ENCODE assay signal across 9 cellular contexts in the genomic region with DNA sequence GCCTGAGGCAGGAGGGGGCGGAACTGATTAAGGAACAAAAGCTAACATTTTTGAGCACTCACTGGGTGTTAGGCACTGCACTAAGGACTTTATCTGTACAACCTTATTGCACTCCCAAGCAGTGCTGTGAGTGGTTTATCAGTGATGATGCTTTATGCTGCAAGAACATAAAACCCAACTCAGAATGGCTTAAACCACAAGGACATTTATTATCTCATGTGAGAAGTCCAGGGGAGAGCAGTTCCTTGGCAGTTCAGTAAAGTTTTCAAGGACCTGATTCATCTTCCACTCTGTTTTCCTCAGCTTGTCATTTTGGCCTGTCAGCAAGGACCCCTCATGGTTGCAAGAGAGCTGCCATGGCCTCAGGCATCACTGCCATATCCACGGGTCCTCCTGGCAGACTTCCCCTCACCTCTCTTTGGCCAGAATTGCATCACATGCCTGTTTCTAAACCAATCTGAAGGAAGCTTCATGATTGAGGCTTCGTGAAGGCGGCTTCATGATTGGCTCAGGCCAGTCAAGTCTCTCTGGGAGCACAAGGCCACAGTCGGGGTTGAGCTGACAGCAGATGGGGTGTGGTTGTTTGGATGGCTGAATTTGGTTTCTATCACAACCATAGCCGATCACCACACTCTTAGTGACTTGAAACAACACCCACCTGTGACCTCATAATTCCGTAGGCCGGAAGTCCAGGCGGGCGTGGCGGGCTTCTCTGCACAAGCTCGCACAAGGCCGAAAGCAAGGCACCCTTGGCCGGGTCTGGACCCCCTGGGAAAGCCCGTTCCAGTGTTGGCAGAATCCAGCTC. TPM values are rescaled to one million over a fixed set of nuclear protein-coding genes. Genes with fewer than 3 reads are reported as not detected.
A peak's percentile ranks its signal among the peaks of the same experiment; 100 is the strongest.
DNase-seq lines count a peak whose midpoint lies in the region; ATAC-seq, FAIRE-seq and TF ChIP-seq lines count a peak whose summit lies in the region.
"Had no signal": no experiment of that assay in that cellular context is flagged by ENCODE, and none has a peak within 500 bp of the region (broad histone marks: within the 10 kb centered on the region; RNA-seq: fewer than 3 reads in every experiment).

No MANE protein-coding gene starts in this region.

- H3K9me3 ChIP-seq in astrocyte (ENCODE audit: insufficient read depth, low read depth, low read length): peaks cover 2% of the 10 kb centered on the region

- H3K4me3 Mint-ChIP-seq in astrocyte (ENCODE audit: unreplicated experiment): no peak overlapping the region
- H3K4me3 Mint-ChIP-seq in natural killer cell treated with Interleukin-12 subunit alpha and Interleukin-12 subunit beta and Interleukin-15 and Interleukin-18, amount 100 ng/mL, for 72 hours: peak overlapping the region; percentile 88
- no peak overlapping the region for H3K4me3 Mint-ChIP-seq in Calu3 (ENCODE audit: low read depth, unreplicated experiment)

- TF ChIP-seq CTCF in astrocyte (IDR thresholded peaks at IDR 0.05; ENCODE audit: insufficient read depth, low read depth, low read length): no peak
- TF ChIP-seq CTCF in Calu3 (IDR thresholded peaks at IDR 0.05; ENCODE audit: unreplicated experiment): no peak

- intact Hi-C loops in Calu3 (cut with micrococcal nuclease; ENCODE audit: unreplicated experiment): loop anchor here (1.0 kb wide), 1 partner anchor 47 kb away; no protein-coding TSS in a partner anchor

- H3K36me3 Mint-ChIP-seq in astrocyte (ENCODE audit: low read depth, unreplicated experiment) (no peaks in the 10 kb centered on the region), Calu3 (ENCODE audit: insufficient read depth, unreplicated experiment) (no peaks in the 10 kb centered on the region)
- no peaks in the 10 kb centered on the region for H3K36me3 Mint-ChIP-seq in natural killer cell treated with Interleukin-12 subunit alpha and Interleukin-12 subunit beta and Interleukin-15 and Interleukin-18, amount 100 ng/mL, for 72 hours

- peak; percentile 74 for ATAC-seq in GM19023 (IDR thresholded peaks at IDR 0.05; ENCODE audit: unreplicated experiment)
- ATAC-seq in HG03432 (IDR thresholded peaks at IDR 0.05; ENCODE audit: unreplicated experiment): peak; percentile 74
- peak; percentile 38 to 47 for ATAC-seq in natural killer cell treated with Interleukin-12 subunit alpha and Interleukin-12 subunit beta and Interleukin-15 and Interleukin-18, amount 100 ng/mL, for 72 hours
- ATAC-seq in HG02571 (IDR thresholded peaks at IDR 0.05; ENCODE audit: unreplicated experiment): no peak
- no peak for ATAC-seq in HG02610 (IDR thresholded peaks at IDR 0.05; ENCODE audit: unreplicated experiment)

- H3K27ac ChIP-seq in astrocyte (ENCODE audit: low read depth, low read length): no peak overlapping the region

- H3K36me3 ChIP-seq in astrocyte (ENCODE audit: insufficient read depth, low read length): no peaks in the 10 kb centered on the region

- peaks cover 5% of the 10 kb centered on the region for H3K4me1 ChIP-seq in astrocyte (ENCODE audit: insufficient read depth, low read length)

- peaks cover 5% of the 10 kb centered on the region for H3K27me3 ChIP-seq in astrocyte (ENCODE audit: insufficient read depth, low read length)

- no peak overlapping the region for H3K9ac ChIP-seq in astrocyte (ENCODE audit: low read length)

- H2AFZ ChIP-seq in astrocyte (ENCODE audit: low read depth, low read length): no peak overlapping the region

- no TSS peak for BruUV-seq in Calu3 (replicated peaks; lab: Mats Ljungman, UMichigan)

- no peak overlapping the region for H3K4me2 ChIP-seq in astrocyte (ENCODE audit: low read length)

- H3K27ac Mint-ChIP-seq in astrocyte (ENCODE audit: unreplicated experiment): no peak overlapping the region
- peak overlapping the region; percentile 98 to 99 for H3K27ac Mint-ChIP-seq in natural killer cell treated with Interleukin-12 subunit alpha and Interleukin-12 subunit beta and Interleukin-15 and Interleukin-18, amount 100 ng/mL, for 72 hours
- H3K27ac Mint-ChIP-seq in Calu3 (ENCODE audit: unreplicated experiment): no peak overlapping the region

- H3K4me1 Mint-ChIP-seq in astrocyte (ENCODE audit: low read depth, unreplicated experiment) (peaks cover 14% of the 10 kb centered on the region), Calu3 (ENCODE audit: low read depth, unreplicated experiment) (peaks cover 7% of the 10 kb centered on the region)
- peaks cover 32 to 37% of the 10 kb centered on the region in 2 donors for H3K4me1 Mint-ChIP-seq in natural killer cell treated with Interleukin-12 subunit alpha and Interleukin-12 subunit beta and Interleukin-15 and Interleukin-18, amount 100 ng/mL, for 72 hours (ENCODE audit: low read depth in 2 of 2)

- H3K9me3 Mint-ChIP-seq in astrocyte (ENCODE audit: unreplicated experiment): peaks cover 1% of the 10 kb centered on the region
- no peaks in the 10 kb centered on the region for H3K9me3 Mint-ChIP-seq in natural killer cell treated with Interleukin-12 subunit alpha and Interleukin-12 subunit beta and Interleukin-15 and Interleukin-18, amount 100 ng/mL, for 72 hours
- no peaks in the 10 kb centered on the region for H3K9me3 Mint-ChIP-seq in Calu3 (ENCODE audit: low read depth, unreplicated experiment)

- DNase-seq in astrocyte (ENCODE audit: low read depth) (peak; percentile 18), Calu3 (no peak), NCI-H1092 treated with DMSO at 0.1 percent for 48 hours (lab: John Stamatoyannopoulos, UW) (no peak)
- DNase-seq in natural killer cell treated with Interleukin-12 subunit alpha and Interleukin-12 subunit beta and Interleukin-15 and Interleukin-18, amount 100 ng/mL, for 72 hours (ENCODE audit: low spot score): no peak

- H3K27me3 Mint-ChIP-seq in astrocyte (ENCODE audit: low read depth, unreplicated experiment) (peaks cover 2% of the 10 kb centered on the region), Calu3 (ENCODE audit: unreplicated experiment) (peaks cover 52% of the 10 kb centered on the region)
- no peaks in the 10 kb centered on the region for H3K27me3 Mint-ChIP-seq in natural killer cell treated with Interleukin-12 subunit alpha and Interleukin-12 subunit beta and Interleukin-15 and Interleukin-18, amount 100 ng/mL, for 72 hours

- no peaks in the 10 kb centered on the region for H3K79me2 ChIP-seq in astrocyte (ENCODE audit: insufficient read depth, low read length)

- H4K20me1 ChIP-seq in astrocyte (ENCODE audit: insufficient read depth, low read length): no peaks in the 10 kb centered on the region

- CTCF ChIA-PET in Calu3 (lab: Charles Lee): interaction anchor here (0.6 to 2.7 kb wide), 24 partner anchors 9 to 906 kb away, joined by 3 to 74 read pairs (median 4); partner anchors contain the start of genes CFAP92 and RAB43

- H3K4me3 ChIP-seq in astrocyte (ENCODE audit: insufficient read depth, low read depth, low read length): no peak overlapping the region

- no peak for FAIRE-seq in astrocyte (lab: Jason Lieb, UNC)

RNA-seq across cellular contexts. Expression of gene EFCC1, which starts 15.8 kb away (rescaled TPM):
- total RNA-seq in astrocyte: not detected in 2 replicates
- total RNA-seq in natural killer cell treated with Interleukin-12 subunit alpha and Interleukin-12 subunit beta and Interleukin-15 and Interleukin-18, amount 100 ng/mL, for 72 hours: under 1 TPM in 1 of 2 donors, not detected in 1; 0.21 TPM
- total RNA-seq in Calu3 (2022): 0.15 TPM in 1 of 2 replicates, not detected in the other
- total RNA-seq: epithelial cell of proximal tubule had no signal

RNA-seq across cellular contexts. Expression of gene CFAP92, which starts 23.1 kb away (rescaled TPM):
- 0.10 and 0.52 TPM in 2 replicates for total RNA-seq in astrocyte
- total RNA-seq in natural killer cell treated with Interleukin-12 subunit alpha and Interleukin-12 subunit beta and Interleukin-15 and Interleukin-18, amount 100 ng/mL, for 72 hours: under 1 TPM in 1 of 2 donors, not detected in 1; 0.50 TPM
- 0.92 and 1.3 TPM in 2 replicates for total RNA-seq in Calu3 (2022)
- total RNA-seq: epithelial cell of proximal tubule had no signal

RNA-seq across cellular contexts. Expression of gene GP9, which starts 43.7 kb away (rescaled TPM):
- total RNA-seq in astrocyte: not detected in 2 replicates
- under 1 TPM in 1 of 2 donors, not detected in 1; 0.45 TPM for total RNA-seq in natural killer cell treated with Interleukin-12 subunit alpha and Interleukin-12 subunit beta and Interleukin-15 and Interleukin-18, amount 100 ng/mL, for 72 hours
- not detected in 2 replicates for total RNA-seq in Calu3 (2022)
- total RNA-seq: epithelial cell of proximal tubule had no signal

Comparison
In these comparisons a context has a peak if more than half of its experiments do, and no peak if none do; other contexts are left out.
1. ATAC-seq: peak in GM19023 (single experiment), HG03432 (single experiment) and natural killer cell treated with Interleukin-12 subunit alpha and Interleukin-12 subunit beta and Interleukin-15 and Interleukin-18, amount 100 ng/mL, for 72 hours (2 of 2); none in HG02571 (single experiment) and HG02610 (single experiment).
2. H3K27ac Mint-ChIP-seq: peak in natural killer cell treated with Interleukin-12 subunit alpha and Interleukin-12 subunit beta and Interleukin-15 and Interleukin-18, amount 100 ng/mL, for 72 hours (2 of 2); none in astrocyte (single experiment) and Calu3 (single experiment).